ENCODE assay signal across 18 cellular contexts in genomic region chr20:62150236-62150575, GRCh38. TPM values are rescaled to one million over a fixed set of nuclear protein-coding genes. Genes with fewer than 3 reads are reported as not detected.
DNase-seq lines count a peak whose midpoint lies in the region; FAIRE-seq and TF ChIP-seq lines count a peak whose summit lies in the region.
"Had no signal": no experiment of that assay in that cellular context is flagged by ENCODE, and none has a peak within 500 bp of the region (broad histone marks: within the 10 kb centered on the region; RNA-seq: fewer than 3 reads in every experiment).

No MANE protein-coding gene starts in this region.

- H3K27me3 Mint-ChIP-seq in MCF 10A (ENCODE audit: insufficient read depth, unreplicated experiment) (no peaks in the 10 kb centered on the region), brain (no peaks in the 10 kb centered on the region), progenitor cell of endocrine pancreas (no peaks in the 10 kb centered on the region)

- peaks cover 30% of the 10 kb centered on the region for H3K4me1 Mint-ChIP-seq in MCF 10A (ENCODE audit: insufficient read depth, unreplicated experiment)
- H3K4me1 Mint-ChIP-seq in brain: peaks cover 33% of the 10 kb centered on the region
- peaks cover 6% of the 10 kb centered on the region for H3K4me1 Mint-ChIP-seq in progenitor cell of endocrine pancreas (ENCODE audit: low read depth)

- FAIRE-seq in keratinocyte (lab: Jason Lieb, UNC): no peak

- TF ChIP-seq POLR2A in breast epithelium (IDR thresholded peaks at IDR 0.05): no peak

- DNase-seq in MCF 10A (ENCODE audit: unreplicated experiment) (no peak), breast epithelium (ENCODE audit: low spot score in 2 of 2) (no peak), keratinocyte (ENCODE audit: low read depth, low spot score) (no peak), progenitor cell of endocrine pancreas (ENCODE audit: low spot score, unreplicated experiment) (no peak), amygdala (lab: John Stamatoyannopoulos, UW) (no peak), caudate nucleus (lab: John Stamatoyannopoulos, UW) (no peak), NCI-H2107 (lab: John Stamatoyannopoulos, UW) (no peak)
- DNase-seq: 8988T; EL; NCI-H1436; NCI-H2081; NCI-H2227 treated with DMSO at 0.1 percent for 48 hours; NCI-H526 treated with DMSO at 0.1 percent for 48 hours; NK-92 treated with Interleukin-12 subunit alpha and Interleukin-12 subunit beta, amount 100 ng/mL, for 24 hours; OCI-M1 had no signal

- H3K36me3 ChIP-seq in breast epithelium: no peaks in the 10 kb centered on the region
- H3K36me3 ChIP-seq in keratinocyte (ENCODE audit: control insufficient read depth in 2 of 2, extremely low read depth in 1 of 2, insufficient read depth in 2 of 2, low read length in 2 of 2): peaks cover 10 to 11% of the 10 kb centered on the region in 2 experiments

- H3K27me3 ChIP-seq in breast epithelium: no peaks in the 10 kb centered on the region
- no peaks in the 10 kb centered on the region for H3K27me3 ChIP-seq in keratinocyte (ENCODE audit: control insufficient read depth, extremely low read depth, insufficient read depth, low read length)
- H3K27me3 ChIP-seq: BLaER1 had no signal

- no TSS peak for BruUV-seq in MCF 10A (replicated peaks; lab: Mats Ljungman, UMichigan)

- H3K4me3 ChIP-seq in breast epithelium (peak overlapping the region in 1 of 3 donors; percentile 2), keratinocyte (ENCODE audit: control insufficient read depth in 2 of 3, extremely low read depth in 1 of 3, insufficient read depth in 2 of 3, low read depth in 1 of 3, low read length in 3 of 3) (no peak overlapping the region)
- H3K4me3 ChIP-seq: BLaER1, HAP-1 had no signal

- POLR2A ChIA-PET in MCF 10A (lab: Yijun Ruan, JAX): interaction anchor here (0.5 to 1.9 kb wide), 8 partner anchors 8 to 658 kb away, joined by 3 to 6 read pairs (median 4); partner anchors contain the start of gene LSM14B

- peak overlapping the region; percentile 49 for H3K4me2 ChIP-seq in keratinocyte (ENCODE audit: control insufficient read depth, extremely low read depth, insufficient read depth, low read depth, low read length)
- H3K4me2 ChIP-seq: BLaER1 had no signal

- H3K9me1 ChIP-seq in keratinocyte (ENCODE audit: control insufficient read depth, extremely low read depth, insufficient read depth, low read length): peaks cover 22% of the 10 kb centered on the region

- intact Hi-C loops in MCF 10A (cut with micrococcal nuclease) (no loop called here), breast epithelium (cut with DNase I; ENCODE audit: low total_unique reads) (no loop called here)

- no peaks in the 10 kb centered on the region for H3K4me1 ChIP-seq in breast epithelium
- H3K4me1 ChIP-seq in keratinocyte (ENCODE audit: control insufficient read depth, extremely low read depth, insufficient read depth, low read length): peaks cover 27% of the 10 kb centered on the region

- H3K27ac ChIP-seq in breast epithelium: no peak overlapping the region
- H3K27ac ChIP-seq in keratinocyte (ENCODE audit: control insufficient read depth, insufficient read depth, low read length): no peak overlapping the region
- no peak overlapping the region for H3K27ac ChIP-seq in caudate nucleus (ENCODE audit: low read depth, low read length)
- H3K27ac ChIP-seq: BLaER1 had no signal

- H3K9me3 Mint-ChIP-seq in MCF 10A (ENCODE audit: unreplicated experiment): no peaks in the 10 kb centered on the region
- H3K9me3 Mint-ChIP-seq in brain: peaks cover 0 to 7% (median 3%) of the 10 kb centered on the region in 5 experiments
- no peaks in the 10 kb centered on the region for H3K9me3 Mint-ChIP-seq in progenitor cell of endocrine pancreas (ENCODE audit: low read depth)

- CTCF ChIA-PET in MCF 10A (lab: Yijun Ruan, JAX): no interaction called here

- H3K9me3 ChIP-seq in breast epithelium (no peaks in the 10 kb centered on the region), keratinocyte (ENCODE audit: control insufficient read depth, low read depth, low read length) (no peaks in the 10 kb centered on the region)

- H3K27ac Mint-ChIP-seq in MCF 10A (ENCODE audit: low read depth, unreplicated experiment) (no peak overlapping the region), brain (peak overlapping the region in 4 of 5 experiments; percentile 38 to 93 (median 80)), progenitor cell of endocrine pancreas (peak overlapping the region; percentile 28)

- H3K9ac ChIP-seq in keratinocyte (ENCODE audit: control insufficient read depth, extremely low read depth, insufficient read depth, low read length): peak overlapping the region; percentile 5
- H3K9ac ChIP-seq: BLaER1 had no signal

- peaks cover 57% of the 10 kb centered on the region for H4K20me1 ChIP-seq in keratinocyte (ENCODE audit: control insufficient read depth, extremely low read depth, insufficient read depth, low read length)

- peak overlapping the region; percentile 23 for H3K4me3 Mint-ChIP-seq in MCF 10A (ENCODE audit: unreplicated experiment)
- H3K4me3 Mint-ChIP-seq in brain: peak overlapping the region in 2 of 5 experiments; percentile 57 to 59
- no peak overlapping the region for H3K4me3 Mint-ChIP-seq in progenitor cell of endocrine pancreas (ENCODE audit: low read depth)

- peaks cover 76% of the 10 kb centered on the region for H3K79me2 ChIP-seq in keratinocyte (ENCODE audit: control insufficient read depth, insufficient read depth, low read length)

- peaks cover 36% of the 10 kb centered on the region for H3K36me3 Mint-ChIP-seq in MCF 10A (ENCODE audit: insufficient read depth, unreplicated experiment)
- peaks cover 65% of the 10 kb centered on the region for H3K36me3 Mint-ChIP-seq in brain
- H3K36me3 Mint-ChIP-seq in progenitor cell of endocrine pancreas (ENCODE audit: insufficient read depth): peaks cover 21% of the 10 kb centered on the region

- no peak overlapping the region for H2AFZ ChIP-seq in keratinocyte (ENCODE audit: control insufficient read depth, low read length)

- TF ChIP-seq CTCF in MCF 10A (IDR thresholded peaks at IDR 0.05; ENCODE audit: unreplicated experiment): no peak
- no peak for TF ChIP-seq CTCF in breast epithelium (IDR thresholded peaks at IDR 0.05)
- no peak for TF ChIP-seq CTCF in brain (conservative IDR thresholded peaks at IDR 0.05)
- TF ChIP-seq CTCF in keratinocyte (optimal IDR thresholded peaks at IDR 0.05 in 1 of 3, IDR thresholded peaks at IDR 0.05 in 1 of 3, conservative IDR thresholded peaks at IDR 0.05 in 1 of 3; ENCODE audit: extremely low read depth in 1 of 3, insufficient read depth in 2 of 3, low read length in 3 of 3): no peak
- no peak for TF ChIP-seq CTCF in progenitor cell of endocrine pancreas (IDR thresholded peaks at IDR 0.05; ENCODE audit: unreplicated experiment)

- dilution Hi-C loops in keratinocyte (cut with MboI; ENCODE audit: extremely low pct_ligation_motif_present, low sequenced_read_pairs): no loop called here

RNA-seq across cellular contexts. Expression of gene SS18L1, which starts 6.6 kb away (rescaled TPM):
- total RNA-seq in MCF 10A (2022): 16.1 and 17.9 TPM in 2 replicates
- 10 to 100 TPM; 12.5 to 18.4 (median 14.4) TPM for total RNA-seq in breast epithelium
- polyA plus RNA-seq in brain (ENCODE audit: insufficient read depth, low read depth, low replicate concordance): 39.8 TPM
- 5.0 to 13.6 TPM (median 9.4 TPM) in 3 replicates for polyA plus RNA-seq in keratinocyte
- 13.1 TPM for polyA plus RNA-seq in keratinocyte (2011; ENCODE audit: low read depth)
- polyA plus RNA-seq in keratinocyte (2011; cell fraction: cytosol; rRNA removed): 4.1 and 4.4 TPM in 2 replicates
- 25.0 and 27.0 TPM in 2 replicates for polyA plus RNA-seq in keratinocyte (2011; cell fraction: nucleus; rRNA removed)
- polyA plus RNA-seq in keratinocyte (2012; ENCODE audit: low replicate concordance): 5.2 and 9.4 TPM in 2 replicates
- polyA minus RNA-seq in keratinocyte: 7.2 to 10.8 TPM (median 7.6 TPM) in 3 replicates
- 17.6 TPM for polyA minus RNA-seq in keratinocyte (2011; cell fraction: cytosol; rRNA and poly(A)+ RNA removed)
- polyA minus RNA-seq in keratinocyte (2011; cell fraction: nucleus; rRNA and poly(A)+ RNA removed): 15.0 and 17.8 TPM in 2 replicates
- total RNA-seq in progenitor cell of endocrine pancreas: 29.8 and 32.0 TPM in 2 replicates

RNA-seq across cellular contexts. Expression of gene PSMA7, which starts 7.0 kb away (rescaled TPM):
- total RNA-seq in MCF 10A (2022) (362 and 419 TPM in 2 replicates), breast epithelium (100 to 1,000 TPM; 200 to 579 (median 380) TPM), progenitor cell of endocrine pancreas (221 and 234 TPM in 2 replicates)
- polyA plus RNA-seq in brain (ENCODE audit: insufficient read depth, low read depth, low replicate concordance) (404 TPM), keratinocyte (383 to 439 TPM (median 412 TPM) in 3 replicates)
- 290 TPM for polyA plus RNA-seq in keratinocyte (2011; ENCODE audit: low read depth)
- polyA plus RNA-seq in keratinocyte (2011; cell fraction: cytosol; rRNA removed): 305 and 407 TPM in 2 replicates
- 217 and 261 TPM in 2 replicates for polyA plus RNA-seq in keratinocyte (2011; cell fraction: nucleus; rRNA removed)
- 305 and 382 TPM in 2 replicates for polyA plus RNA-seq in keratinocyte (2012; ENCODE audit: low replicate concordance)
- polyA minus RNA-seq in keratinocyte: 194 to 304 TPM (median 205 TPM) in 3 replicates
- polyA minus RNA-seq in keratinocyte (2011; cell fraction: cytosol; rRNA and poly(A)+ RNA removed): 195 TPM
- polyA minus RNA-seq in keratinocyte (2011; cell fraction: nucleus; rRNA and poly(A)+ RNA removed): 41.3 and 45.3 TPM in 2 replicates

RNA-seq across cellular contexts. Expression of gene LSM14B, which starts 27.9 kb away (rescaled TPM):
- total RNA-seq in MCF 10A (2022): 33.3 and 35.1 TPM in 2 replicates
- 10 to 100 TPM; 20.6 to 26.5 (median 25.6) TPM for total RNA-seq in breast epithelium
- polyA plus RNA-seq in brain (ENCODE audit: insufficient read depth, low read depth, low replicate concordance): 171 TPM
- 19.9 to 21.7 TPM (median 20.0 TPM) in 3 replicates for polyA plus RNA-seq in keratinocyte
- polyA plus RNA-seq in keratinocyte (2011; ENCODE audit: low read depth): 17.0 TPM
- polyA plus RNA-seq in keratinocyte (2011; cell fraction: cytosol; rRNA removed): 20.6 and 28.3 TPM in 2 replicates
- polyA plus RNA-seq in keratinocyte (2011; cell fraction: nucleus; rRNA removed): 30.7 and 35.5 TPM in 2 replicates
- polyA plus RNA-seq in keratinocyte (2012; ENCODE audit: low replicate concordance): 22.6 and 25.9 TPM in 2 replicates
- polyA minus RNA-seq in keratinocyte: 20.7 to 28.7 TPM (median 21.6 TPM) in 3 replicates
- polyA minus RNA-seq in keratinocyte (2011; cell fraction: cytosol; rRNA and poly(A)+ RNA removed): 28.8 TPM
- 9.0 and 16.1 TPM in 2 replicates for polyA minus RNA-seq in keratinocyte (2011; cell fraction: nucleus; rRNA and poly(A)+ RNA removed)
- 81.1 and 84.3 TPM in 2 replicates for total RNA-seq in progenitor cell of endocrine pancreas

RNA-seq across cellular contexts. Expression of gene MTG2, which starts 32.6 kb away (rescaled TPM):
- total RNA-seq in MCF 10A (2022) (46.9 and 61.0 TPM in 2 replicates), breast epithelium (10 to 100 TPM; 16.3 to 32.1 (median 25.6) TPM), progenitor cell of endocrine pancreas (30.4 and 31.6 TPM in 2 replicates)
- polyA plus RNA-seq in brain (ENCODE audit: insufficient read depth, low read depth, low replicate concordance) (47.9 TPM), keratinocyte (24.7 to 31.4 TPM (median 29.5 TPM) in 3 replicates)
- 13.3 TPM for polyA plus RNA-seq in keratinocyte (2011; ENCODE audit: low read depth)
- polyA plus RNA-seq in keratinocyte (2011; cell fraction: cytosol; rRNA removed): 15.9 and 24.7 TPM in 2 replicates
- 56.1 and 56.4 TPM in 2 replicates for polyA plus RNA-seq in keratinocyte (2011; cell fraction: nucleus; rRNA removed)
- 24.9 and 32.2 TPM in 2 replicates for polyA plus RNA-seq in keratinocyte (2012; ENCODE audit: low replicate concordance)
- 12.2 to 20.5 TPM (median 19.8 TPM) in 3 replicates for polyA minus RNA-seq in keratinocyte
- polyA minus RNA-seq in keratinocyte (2011; cell fraction: cytosol; rRNA and poly(A)+ RNA removed): 19.2 TPM
- 19.1 and 27.1 TPM in 2 replicates for polyA minus RNA-seq in keratinocyte (2011; cell fraction: nucleus; rRNA and poly(A)+ RNA removed)
